ENCODE assay signal across 24 cellular contexts in genomic region chr7:139568346-139568675, GRCh38. TPM values are rescaled to one million over a fixed set of nuclear protein-coding genes. Genes with fewer than 3 reads are reported as not detected.
DNase-seq lines count a peak whose midpoint lies in the region; ATAC-seq, FAIRE-seq and TF ChIP-seq lines count a peak whose summit lies in the region.
"Had no signal": no experiment of that assay in that cellular context is flagged by ENCODE, and none has a peak within 500 bp of the region (broad histone marks: within the 10 kb centered on the region; RNA-seq: fewer than 3 reads in every experiment).

No MANE protein-coding gene starts in this region.

- H4K20me1 ChIP-seq in H1 (replicated peaks in 1 of 2; ENCODE audit: control insufficient read depth in 1 of 2, insufficient read depth in 2 of 2, low read length in 2 of 2) (no peaks in the 10 kb centered on the region), smooth muscle cell (ENCODE audit: low read depth) (no peaks in the 10 kb centered on the region)

- no peak overlapping the region for H2BK15ac ChIP-seq in H1 (ENCODE audit: low read length)

- H3K56ac ChIP-seq in H1 (replicated peaks; ENCODE audit: insufficient read length, low read depth, low read length) = no peak overlapping the region

- H3K27me3 Mint-ChIP-seq in CD4-positive, CD25-positive, alpha-beta regulatory T cell = peaks cover 1% of the 10 kb centered on the region
- H3K27me3 Mint-ChIP-seq in CD4-positive, alpha-beta T cell = no peaks in the 10 kb centered on the region
- no peaks in the 10 kb centered on the region for H3K27me3 Mint-ChIP-seq in naive thymus-derived CD4-positive, alpha-beta T cell

- TF ChIP-seq EP300 in H1 (IDR thresholded peaks at IDR 0.05; ENCODE audit: borderline replicate concordance in 1 of 2, low read depth in 2 of 2, low read length in 2 of 2) = no peak

- peak overlapping the region; percentile 18 to 76 (median 39) for H3K27ac Mint-ChIP-seq in CD4-positive, CD25-positive, alpha-beta regulatory T cell
- peak overlapping the region; percentile 14 for H3K27ac Mint-ChIP-seq in CD4-positive, alpha-beta T cell
- H3K27ac Mint-ChIP-seq in naive thymus-derived CD4-positive, alpha-beta T cell = peak overlapping the region in 6 of 9 donors; percentile 35 to 81 (median 54)

- DNase-seq in CD4-positive, CD25-positive, alpha-beta regulatory T cell = no peak
- DNase-seq in CD4-positive, alpha-beta T cell = no peak
- DNase-seq in H1 (ENCODE audit: low read depth in 1 of 2, low spot score in 2 of 2) (no peak), smooth muscle cell (lab: John Stamatoyannopoulos, UW; ENCODE audit: unreplicated experiment) (no peak)
- no peak for DNase-seq in naive thymus-derived CD4-positive, alpha-beta T cell
- DNase-seq: C1 segment of cervical spinal cord, DMS153, DND-41, GM23248, KG1, MG63, NCI-H1105 treated with DMSO at 0.1 percent for 48 hours, NCI-H146, NCI-H2029, NCI-H446 treated with DMSO at 0.1 percent for 48 hours, NCI-H526, PC-9, Right ventricle myocardium superior had no signal

- H3K36me3 Mint-ChIP-seq in CD4-positive, CD25-positive, alpha-beta regulatory T cell = peaks cover 19% of the 10 kb centered on the region
- peaks cover 49% of the 10 kb centered on the region for H3K36me3 Mint-ChIP-seq in CD4-positive, alpha-beta T cell (ENCODE audit: low read depth)
- peaks cover 3 to 45% (median 29%) of the 10 kb centered on the region in 5 donors for H3K36me3 Mint-ChIP-seq in naive thymus-derived CD4-positive, alpha-beta T cell

- peaks cover 15 to 42% (median 23%) of the 10 kb centered on the region in 4 donors for H3K4me1 Mint-ChIP-seq in CD4-positive, CD25-positive, alpha-beta regulatory T cell
- H3K4me1 Mint-ChIP-seq in CD4-positive, alpha-beta T cell (ENCODE audit: low read depth) = peaks cover 48% of the 10 kb centered on the region
- H3K4me1 Mint-ChIP-seq in naive thymus-derived CD4-positive, alpha-beta T cell = peaks cover 0 to 51% (median 38%) of the 10 kb centered on the region in 7 donors

- peaks cover 17% of the 10 kb centered on the region for H3K4me1 ChIP-seq in CD4-positive, CD25-positive, alpha-beta regulatory T cell (ENCODE audit: control insufficient read depth, insufficient read depth, low read length, poor library complexity, severe bottlenecking)
- H3K4me1 ChIP-seq in H1 (replicated peaks in 1 of 4; ENCODE audit: control insufficient read depth in 3 of 4, insufficient read depth in 4 of 4, low read length in 3 of 4) (peaks cover 0 to 15% (median 3%) of the 10 kb centered on the region in 4 experiments; a peak in 3 of 7 replicates), smooth muscle cell (ENCODE audit: low read depth) (no peaks in the 10 kb centered on the region)
- peaks cover 0 to 5% of the 10 kb centered on the region in 2 donors for H3K4me1 ChIP-seq in naive thymus-derived CD4-positive, alpha-beta T cell (ENCODE audit: control insufficient read depth in 2 of 2, insufficient read depth in 2 of 2, low read length in 2 of 2)
- H3K4me1 ChIP-seq: SJSA1 had no signal

- no peak overlapping the region for H3K27ac ChIP-seq in CD4-positive, CD25-positive, alpha-beta regulatory T cell (ENCODE audit: insufficient read depth, low read length, poor library complexity, severe bottlenecking)
- H3K27ac ChIP-seq in CD4-positive, alpha-beta T cell (ENCODE audit: low read depth, low read length) = no peak overlapping the region
- H3K27ac ChIP-seq in H1 (ENCODE audit: low read depth, low read length) (no peak overlapping the region), smooth muscle cell (ENCODE audit: low read depth) (no peak overlapping the region)
- H3K27ac ChIP-seq in naive thymus-derived CD4-positive, alpha-beta T cell (ENCODE audit: low read depth, low read length) = no peak overlapping the region
- H3K27ac ChIP-seq: GM23248, PC-9, SJSA1 had no signal

- no peak overlapping the region for H2AFZ ChIP-seq in H1 (ENCODE audit: low read length)
- H2AFZ ChIP-seq in smooth muscle cell (ENCODE audit: low read depth) = no peak overlapping the region
- H2AFZ ChIP-seq: GM23248, PC-9 had no signal

- H4K5ac ChIP-seq in H1 (ENCODE audit: insufficient read length, low read depth, low read length) = no peak overlapping the region

- POLR2A ChIA-PET in CD4-positive, alpha-beta T cell (lab: Charles Lee) = no interaction called here
- POLR2A ChIA-PET in H1 (lab: Charles Lee; ENCODE audit: partially characterized antibody) = no interaction called here
- POLR2A ChIA-PET in naive thymus-derived CD4-positive, alpha-beta T cell (lab: Charles Lee) = no interaction called here

- TF ChIP-seq RAD21 in H1 (IDR thresholded peaks at IDR 0.05 in 1 of 2, conservative IDR thresholded peaks at IDR 0.05 in 1 of 2; ENCODE audit: low read depth in 2 of 2, low read length in 2 of 2) = no peak

- no peak overlapping the region for H3K14ac ChIP-seq in H1 (ENCODE audit: insufficient read length)

- 94% methylated on average over 6 of the region's 6 CpGs; no CpG with 5 or more reads in 1 of the 2 experiments for WGBS in H1 (ENCODE audit: extremely low coverage in 1 of 2, insufficient coverage in 1 of 2, insufficient read length in 1 of 2, insufficient replicate concordance in 2 of 2, low coverage in 1 of 2, low lambda C conversion rate in 2 of 2, missing lambda C conversion rate in 1 of 2), 2 experiments
- 93% methylated on average over 6 of the region's 6 CpGs for WGBS in smooth muscle cell (ENCODE audit: low lambda C conversion rate)

- H3K9me3 ChIP-seq in CD4-positive, CD25-positive, alpha-beta regulatory T cell (ENCODE audit: control insufficient read depth in 2 of 2, low read length in 2 of 2) = no peaks in the 10 kb centered on the region
- no peaks in the 10 kb centered on the region for H3K9me3 ChIP-seq in CD4-positive, alpha-beta T cell (ENCODE audit: control insufficient read depth, low read length)
- H3K9me3 ChIP-seq in H1 (ENCODE audit: insufficient read depth in 2 of 2, low read depth in 1 of 2, low read length in 1 of 2) (no peaks in the 10 kb centered on the region), smooth muscle cell (replicated peaks; ENCODE audit: low read depth) (no peaks in the 10 kb centered on the region)
- H3K9me3 ChIP-seq in naive thymus-derived CD4-positive, alpha-beta T cell (ENCODE audit: control insufficient read depth in 2 of 3, low read length in 3 of 3) = no peaks in the 10 kb centered on the region
- H3K9me3 ChIP-seq: MG63, SJSA1 had no signal

- ATAC-seq in CD4-positive, CD25-positive, alpha-beta regulatory T cell (ENCODE audit: low read depth in 2 of 2) = no peak
- ATAC-seq in CD4-positive, alpha-beta T cell (ENCODE audit: poor library complexity) = no peak
- no peak for ATAC-seq in naive thymus-derived CD4-positive, alpha-beta T cell
- no peak for ATAC-seq in HG02763 (IDR thresholded peaks at IDR 0.05; ENCODE audit: unreplicated experiment)
- ATAC-seq in GM19035 (IDR thresholded peaks at IDR 0.05; ENCODE audit: unreplicated experiment) = no peak

- no peak overlapping the region for H2BK5ac ChIP-seq in H1 (ENCODE audit: low read depth, low read length)

- no peak overlapping the region for H3K23ac ChIP-seq in H1 (ENCODE audit: insufficient read length)

- no peak overlapping the region for H3K4ac ChIP-seq in H1 (replicated peaks; ENCODE audit: insufficient read length, low read depth, low read length)

- no peak for TF ChIP-seq POLR2A in H1 (IDR thresholded peaks at IDR 0.05; ENCODE audit: control extremely low read depth in 1 of 2, low read depth in 2 of 2, low read length in 2 of 2)

- H3K4me3 Mint-ChIP-seq in CD4-positive, CD25-positive, alpha-beta regulatory T cell = no peak overlapping the region
- H3K4me3 Mint-ChIP-seq in CD4-positive, alpha-beta T cell = no peak overlapping the region
- H3K4me3 Mint-ChIP-seq in naive thymus-derived CD4-positive, alpha-beta T cell = no peak overlapping the region
- H3K4me3 Mint-ChIP-seq: H9 had no signal

- FAIRE-seq in H1 (lab: Jason Lieb, UNC) = no peak

- H3K4me2 ChIP-seq in H1 (ENCODE audit: insufficient read depth in 1 of 2, low read depth in 2 of 2, low read length in 2 of 2) (no peak overlapping the region), smooth muscle cell (no peak overlapping the region)
- H3K4me2 ChIP-seq: PC-9 had no signal

- no peak overlapping the region for H2BK12ac ChIP-seq in H1 (ENCODE audit: low read depth, low read length)

- intact Hi-C loops in CD4-positive, alpha-beta T cell (cut with DNase I, micrococcal nuclease) = no loop called here
- intact Hi-C loops in naive thymus-derived CD4-positive, alpha-beta T cell (cut with micrococcal nuclease) = no loop called here

- no peak overlapping the region for H3K18ac ChIP-seq in H1 (ENCODE audit: extremely low read depth, low read length)

- H3K4me3 ChIP-seq in CD4-positive, CD25-positive, alpha-beta regulatory T cell (ENCODE audit: low read depth, low read length) = no peak overlapping the region
- H3K4me3 ChIP-seq in H1 (ENCODE audit: extremely low read depth in 1 of 4, insufficient read depth in 2 of 4, low read depth in 3 of 4, low read length in 4 of 4) = no peak overlapping the region
- no peak overlapping the region for H3K4me3 ChIP-seq in naive thymus-derived CD4-positive, alpha-beta T cell (ENCODE audit: low read length)
- no peak overlapping the region for H3K4me3 ChIP-seq in smooth muscle cell
- H3K4me3 ChIP-seq: GM23248, MG63, PC-9, SJSA1 had no signal

- no peak for TF ChIP-seq CTCF in CD4-positive, alpha-beta T cell (IDR thresholded peaks at IDR 0.05)
- TF ChIP-seq CTCF in H1 (IDR thresholded peaks at IDR 0.05; ENCODE audit: control extremely low read depth in 1 of 3, insufficient read depth in 1 of 3, low read depth in 1 of 3, low read length in 3 of 3) (no peak), smooth muscle cell (IDR thresholded peaks at IDR 0.05; ENCODE audit: borderline replicate concordance, insufficient read depth, poor library complexity, severe bottlenecking) (no peak)

- no peaks in the 10 kb centered on the region for H3K27me3 ChIP-seq in CD4-positive, CD25-positive, alpha-beta regulatory T cell (ENCODE audit: control insufficient read depth, insufficient read depth, low read length)
- H3K27me3 ChIP-seq in CD4-positive, alpha-beta T cell (ENCODE audit: control insufficient read depth, insufficient read depth, low read length) = no peaks in the 10 kb centered on the region
- H3K27me3 ChIP-seq in H1 (replicated peaks in 1 of 4; ENCODE audit: control insufficient read depth in 3 of 4, extremely low read depth in 1 of 4, insufficient read depth in 3 of 4, low read length in 3 of 4) (no peaks in the 10 kb centered on the region), smooth muscle cell (ENCODE audit: low read depth) (no peaks in the 10 kb centered on the region)
- no peaks in the 10 kb centered on the region for H3K27me3 ChIP-seq in naive thymus-derived CD4-positive, alpha-beta T cell (ENCODE audit: control insufficient read depth in 2 of 2, insufficient read depth in 2 of 2, low read length in 2 of 2)
- H3K27me3 ChIP-seq: MG63, SJSA1 had no signal

- H3K23me2 ChIP-seq in H1 (ENCODE audit: low read depth, low read length) = no peaks in the 10 kb centered on the region

- H3K9ac ChIP-seq in H1 (replicated peaks in 1 of 4; ENCODE audit: extremely low read depth in 1 of 4, low read depth in 3 of 4, low read length in 3 of 4) = no peak overlapping the region
- H3K9ac ChIP-seq in smooth muscle cell (ENCODE audit: low read depth) = no peak overlapping the region
- H3K9ac ChIP-seq: GM23248 had no signal

- no peaks in the 10 kb centered on the region for H3F3A ChIP-seq in smooth muscle cell (ENCODE audit: low read depth)

- no peak overlapping the region for H2AK5ac ChIP-seq in H1 (ENCODE audit: low read depth, low read length)

- H3K36me3 ChIP-seq in CD4-positive, CD25-positive, alpha-beta regulatory T cell (ENCODE audit: control insufficient read depth, insufficient read depth, low read length) = no peaks in the 10 kb centered on the region
- no peaks in the 10 kb centered on the region; a peak in 2 of 8 replicates for H3K36me3 ChIP-seq in H1 (ENCODE audit: control insufficient read depth in 2 of 4, insufficient read depth in 4 of 4, low read length in 3 of 4)
- peaks cover 0 to 33% (median 0%) of the 10 kb centered on the region in 3 experiments for H3K36me3 ChIP-seq in naive thymus-derived CD4-positive, alpha-beta T cell (ENCODE audit: control insufficient read depth in 2 of 3, insufficient read depth in 3 of 3, low read length in 3 of 3)
- H3K36me3 ChIP-seq in smooth muscle cell (ENCODE audit: low read depth) = no peaks in the 10 kb centered on the region
- H3K36me3 ChIP-seq: MG63 had no signal

- no peak overlapping the region for H4K8ac ChIP-seq in H1 (ENCODE audit: extremely low read depth, insufficient read depth, low read length)

- peaks cover 0 to 3% (median 0%) of the 10 kb centered on the region in 7 donors for H3K9me3 Mint-ChIP-seq in CD4-positive, CD25-positive, alpha-beta regulatory T cell
- H3K9me3 Mint-ChIP-seq in CD4-positive, alpha-beta T cell = no peaks in the 10 kb centered on the region
- peaks cover 0 to 7% (median 0%) of the 10 kb centered on the region in 11 donors for H3K9me3 Mint-ChIP-seq in naive thymus-derived CD4-positive, alpha-beta T cell
- H3K9me3 Mint-ChIP-seq: H9 had no signal

- H3K79me2 ChIP-seq in H1 (ENCODE audit: control insufficient read depth in 1 of 2, insufficient read depth in 2 of 2, low read length in 2 of 2) (no peaks in the 10 kb centered on the region), smooth muscle cell (ENCODE audit: low read depth) (no peaks in the 10 kb centered on the region)

- H3K79me1 ChIP-seq in H1 (ENCODE audit: low read depth, low read length) = no peaks in the 10 kb centered on the region

- no peak overlapping the region for H4K91ac ChIP-seq in H1 (replicated peaks; ENCODE audit: insufficient read length, low read length)

- 0 out of 2 replicates have a peak overlapping the region, but pooled peaks have one; percentile 32 for H2BK20ac ChIP-seq in H1 (ENCODE audit: low read length)

- no peak overlapping the region for H2BK120ac ChIP-seq in H1 (replicated peaks; ENCODE audit: low read depth, low read length)

- CTCF ChIA-PET in CD4-positive, alpha-beta T cell (lab: Charles Lee) = interaction anchor here (0.5 kb wide), 1 partner anchor 1185 kb away, joined by 4 read pairs; no protein-coding TSS in a partner anchor
- CTCF ChIA-PET in H1 (lab: Charles Lee; ENCODE audit: partially characterized antibody) = interaction anchor here (0.7 to 6.3 kb wide), 12 partner anchors 12 to 821 kb away, joined by 3 to 54 read pairs (median 3); no protein-coding TSS in a partner anchor
- CTCF ChIA-PET in naive thymus-derived CD4-positive, alpha-beta T cell (lab: Charles Lee) = no interaction called here

RNA-seq across cellular contexts. Expression of gene CLEC2L, which starts 44.8 kb away (rescaled TPM):
- total RNA-seq in CD4-positive, CD25-positive, alpha-beta regulatory T cell = 0.39 TPM
- not detected for polyA plus RNA-seq in CD4-positive, CD25-positive, alpha-beta regulatory T cell
- total RNA-seq in CD4-positive, alpha-beta T cell = not detected
- 0.20 TPM in 1 of 2 replicates, not detected in the other for total RNA-seq in H1 (2021; fragmentation: NEBNext Ultra II Directional; extraction: Animal tissue kit (Norgen Biotek cat#: 25700))
- polyA plus RNA-seq in H1 (2011; rRNA removed) (1.5 and 1.9 TPM in 2 replicates), smooth muscle cell (not detected in 2 replicates)
- 1.0 TPM for polyA plus RNA-seq in H1 (2011; cell fraction: cytosol; rRNA removed)
- polyA plus RNA-seq in H1 (2011; cell fraction: nucleus; rRNA removed) = 1.7 TPM
- polyA plus RNA-seq in H1 (2012, experiment 1 of 2) = 0.50 to 0.68 TPM (median 0.50 TPM) in 3 of 4 replicates, not detected in the other
- polyA plus RNA-seq in H1 (2012, experiment 2 of 2) = 0.38 TPM
- polyA plus RNA-seq in H1 (2013, experiment 1 of 2) = 0.30 TPM
- polyA plus RNA-seq in H1 (2013, experiment 2 of 2) = 0.18 TPM
- 0.37 and 0.38 TPM in 2 replicates for polyA minus RNA-seq in H1 (2011; rRNA and poly(A)+ RNA removed)
- polyA minus RNA-seq in H1 (2011; cell fraction: cytosol; rRNA and poly(A)+ RNA removed) = not detected
- polyA minus RNA-seq in H1 (2011; cell fraction: nucleus; rRNA and poly(A)+ RNA removed) = 0.30 TPM
- total RNA-seq in naive thymus-derived CD4-positive, alpha-beta T cell = not detected
- polyA plus RNA-seq in naive thymus-derived CD4-positive, alpha-beta T cell = not detected
- total RNA-seq in smooth muscle cell = not detected in 2 replicates
- total RNA-seq: A673, GM23248, PC-9, RPMI7951, SJSA1 had no signal
- polyA plus RNA-seq: GM23248 had no signal
